In the genomic region with DNA sequence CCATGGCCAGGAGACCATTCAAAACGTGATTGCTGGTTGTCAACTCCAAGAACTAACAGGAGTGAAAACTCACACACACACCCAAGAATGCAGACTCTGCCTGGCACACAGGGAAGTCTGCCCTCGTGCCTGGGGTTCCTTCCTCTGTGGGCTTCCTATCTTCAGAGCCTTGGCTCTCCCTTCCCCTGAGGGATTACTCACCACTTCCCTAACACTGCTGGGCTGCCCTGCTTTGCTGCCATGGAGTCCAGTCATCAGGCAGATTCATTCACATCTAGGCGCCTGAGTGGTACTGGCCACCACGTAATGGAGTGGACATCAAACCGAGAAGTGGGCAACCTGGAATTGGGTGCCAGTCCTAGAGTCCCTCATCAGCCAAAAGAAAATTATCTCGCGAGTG, we compare ENCODE assay signal across 12 cellular contexts.
DNase-seq lines count a peak whose midpoint lies in the region; ATAC-seq, FAIRE-seq and TF ChIP-seq lines count a peak whose summit lies in the region.
"Had no signal": no experiment of that assay in that cellular context is flagged by ENCODE, and none has a peak within 500 bp of the region (broad histone marks: within the 10 kb centered on the region; RNA-seq: fewer than 3 reads in every experiment).

No MANE protein-coding gene starts in this region.

- no peak for TF ChIP-seq CTCF in HL-60 (IDR thresholded peaks at IDR 0.05; ENCODE audit: insufficient read depth, low read length)
- no peak for TF ChIP-seq CTCF in fibroblast of pulmonary artery (IDR thresholded peaks at IDR 0.05; ENCODE audit: low read length, missing control alignments)

- DNase-seq in HL-60 (ENCODE audit: low read depth in 1 of 2, low spot score in 1 of 2) = peak; percentile 14 to 53
- DNase-seq in RCC 7860 (ENCODE audit: low spot score) = peak; percentile 8
- peak; percentile 49 for DNase-seq in fibroblast of pulmonary artery (ENCODE audit: low read depth)
- DNase-seq in pulmonary artery endothelial cell (ENCODE audit: low read depth, low spot score) = peak; percentile 46
- no peak for DNase-seq in stimulated activated CD4-positive, alpha-beta T cell treated with anti-CD3 and anti-CD28 coated beads, Interleukin-4, amount 100 ng/mL, for 4 hours
- no peak for DNase-seq in COLO668 (lab: John Stamatoyannopoulos, UW; ENCODE audit: unreplicated experiment)
- DNase-seq: NCI-H2107 had no signal

- H3K4me3 ChIP-seq in HL-60 (replicated peaks; ENCODE audit: insufficient read depth, low read length) (no peak overlapping the region), fibroblast of pulmonary artery (replicated peaks; ENCODE audit: low read depth, low read length) (no peak overlapping the region)
- H3K4me3 ChIP-seq: dorsolateral prefrontal cortex had no signal

- H3K27me3 ChIP-seq in HL-60 (ENCODE audit: insufficient read depth, poor library complexity, severe bottlenecking) = no peaks in the 10 kb centered on the region
- H3K27me3 ChIP-seq: dorsolateral prefrontal cortex, SJCRH30 had no signal

- H3K27ac ChIP-seq in HL-60 (replicated peaks) = no peak overlapping the region
- H3K27ac ChIP-seq: dorsolateral prefrontal cortex, SJCRH30 had no signal

- ATAC-seq in GM19467 (IDR thresholded peaks at IDR 0.05; ENCODE audit: unreplicated experiment) = no peak
- no peak for ATAC-seq in GM18517 (IDR thresholded peaks at IDR 0.05; ENCODE audit: unreplicated experiment)

- no peak for FAIRE-seq in RCC 7860 (lab: Jason Lieb, UNC)
- FAIRE-seq: HTR-8/SVneo had no signal

Comparison
In these comparisons a context has a peak if more than half of its experiments do, and no peak if none do; other contexts are left out.
1. DNase-seq: peak in HL-60 (2 of 2), RCC 7860 (single experiment), fibroblast of pulmonary artery (single experiment) and pulmonary artery endothelial cell (single experiment); none in stimulated activated CD4-positive, alpha-beta T cell treated with anti-CD3 and anti-CD28 coated beads, Interleukin-4, amount 100 ng/mL, for 4 hours (0 of 2) and COLO668 (single experiment).